Comparison of ENCODE assay signal across 9 cellular contexts in the genomic region with DNA sequence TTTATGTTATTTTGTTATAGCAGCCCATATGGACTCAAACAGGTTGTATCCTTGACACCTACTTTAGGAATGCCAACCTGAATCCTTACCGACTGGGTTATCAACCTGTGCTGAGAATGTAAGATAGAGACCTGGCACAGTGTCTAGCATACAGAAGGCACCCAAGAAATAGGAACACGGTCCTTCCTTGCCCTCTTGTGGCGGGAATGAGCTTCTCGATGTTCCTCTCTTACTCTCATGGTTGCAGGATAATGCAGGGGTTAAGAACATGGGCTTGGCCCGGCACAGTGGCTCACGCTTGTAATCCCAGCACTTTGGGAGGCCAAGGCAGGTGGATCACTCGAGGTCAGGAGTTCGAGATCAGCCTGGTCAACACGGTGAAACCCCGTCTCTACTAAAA. TPM values are rescaled to one million over a fixed set of nuclear protein-coding genes. Genes with fewer than 3 reads are reported as not detected.
A peak's percentile ranks its signal among the peaks of the same experiment; 100 is the strongest.
DNase-seq lines count a peak whose midpoint lies in the region; ATAC-seq, FAIRE-seq and TF ChIP-seq lines count a peak whose summit lies in the region.
"Had no signal": no experiment of that assay in that cellular context is flagged by ENCODE, and none has a peak within 500 bp of the region (broad histone marks: within the 10 kb centered on the region; RNA-seq: fewer than 3 reads in every experiment).

No MANE protein-coding gene starts in this region.

- CTCF ChIA-PET in AG04449 (lab: Yijun Ruan, JAX): interaction anchor here (0.6 to 4.3 kb wide), 12 partner anchors 11 to 427 kb away, joined by 3 to 36 read pairs (median 3); a partner anchor contains a TSS

- H3K36me3 ChIP-seq in keratinocyte (ENCODE audit: control insufficient read depth in 2 of 2, extremely low read depth in 1 of 2, insufficient read depth in 2 of 2, low read length in 2 of 2) (peaks cover 28 to 32% of the 10 kb centered on the region in 2 experiments), spleen (peaks cover 0 to 88% (median 67%) of the 10 kb centered on the region in 6 donors)

- 82 to 90% (median 85%) methylated on average over 10 of the region's 10 CpGs for WGBS in spleen, 5 donors

- H3K27me3 ChIP-seq in keratinocyte (ENCODE audit: control insufficient read depth, extremely low read depth, insufficient read depth, low read length) (no peaks in the 10 kb centered on the region), spleen (replicated peaks in 1 of 7) (no peaks in the 10 kb centered on the region)
- H3K27me3 ChIP-seq: tibial nerve had no signal

- DNase-seq in AG04449 (ENCODE audit: low read depth, low spot score) (no peak), HuH-7 (ENCODE audit: low spot score) (peak; percentile 51), keratinocyte (ENCODE audit: low read depth, low spot score) (no peak), spleen (no peak), NCI-H1436 (lab: John Stamatoyannopoulos, UW) (no peak)

- H4K20me1 ChIP-seq in keratinocyte (ENCODE audit: control insufficient read depth, extremely low read depth, insufficient read depth, low read length): no peaks in the 10 kb centered on the region

- no peak overlapping the region for H2AFZ ChIP-seq in keratinocyte (ENCODE audit: control insufficient read depth, low read length)

- no peak for FAIRE-seq in keratinocyte (lab: Jason Lieb, UNC)

- H3K9ac ChIP-seq in keratinocyte (ENCODE audit: control insufficient read depth, extremely low read depth, insufficient read depth, low read length): no peak overlapping the region

- H3K27ac ChIP-seq in keratinocyte (ENCODE audit: control insufficient read depth, insufficient read depth, low read length) (no peak overlapping the region), spleen (no peak overlapping the region)
- H3K27ac ChIP-seq: tibial nerve had no signal

- ATAC-seq in GM18861 (IDR thresholded peaks at IDR 0.05; ENCODE audit: unreplicated experiment) (no peak), GM19023 (IDR thresholded peaks at IDR 0.05; ENCODE audit: unreplicated experiment) (no peak)

- H3K4me2 ChIP-seq in keratinocyte (ENCODE audit: control insufficient read depth, extremely low read depth, insufficient read depth, low read depth, low read length): no peak overlapping the region

- H3K4me3 ChIP-seq in AG04449 (ENCODE audit: low read depth, low read length) (no peak overlapping the region), WI38 (ENCODE audit: low read depth, low read length) (no peak overlapping the region), keratinocyte (ENCODE audit: control insufficient read depth in 2 of 3, extremely low read depth in 1 of 3, insufficient read depth in 2 of 3, low read depth in 1 of 3, low read length in 3 of 3) (no peak overlapping the region), spleen (no peak overlapping the region)
- H3K4me3 ChIP-seq: tibial nerve had no signal

- no peak for TF ChIP-seq POLR2A in spleen (IDR thresholded peaks at IDR 0.05)

- TF ChIP-seq CTCF in AG04449 (IDR thresholded peaks at IDR 0.05; ENCODE audit: insufficient read depth, low read length, missing control alignments) (peak; percentile 57), WI38 (IDR thresholded peaks at IDR 0.05; ENCODE audit: low read depth, low read length) (peak; percentile 28; the same call in 1 of the 2 replicates), keratinocyte (optimal IDR thresholded peaks at IDR 0.05 in 1 of 3, IDR thresholded peaks at IDR 0.05 in 1 of 3, conservative IDR thresholded peaks at IDR 0.05 in 1 of 3; ENCODE audit: extremely low read depth in 1 of 3, insufficient read depth in 2 of 3, low read length in 3 of 3) (peak; percentile 49 to 78 (median 66)), spleen (IDR thresholded peaks at IDR 0.05 in 8 of 11, conservative IDR thresholded peaks at IDR 0.05 in 3 of 11) (no peak)

- no peaks in the 10 kb centered on the region for H3K4me1 ChIP-seq in keratinocyte (ENCODE audit: control insufficient read depth, extremely low read depth, insufficient read depth, low read length)
- H3K4me1 ChIP-seq in spleen: peaks cover 0 to 2% (median 0%) of the 10 kb centered on the region in 6 donors

- intact Hi-C loops in spleen (cut with DNase I; ENCODE audit: low total_unique reads): no loop called here

- POLR2A ChIA-PET in AG04449 (lab: Yijun Ruan, JAX): no interaction called here

- dilution Hi-C loops in keratinocyte (cut with MboI; ENCODE audit: extremely low pct_ligation_motif_present, low sequenced_read_pairs): no loop called here

- H3K9me3 ChIP-seq in keratinocyte (ENCODE audit: control insufficient read depth, low read depth, low read length) (no peaks in the 10 kb centered on the region), spleen (no peaks in the 10 kb centered on the region)
- H3K9me3 ChIP-seq: tibial nerve had no signal

- H3K9me1 ChIP-seq in keratinocyte (ENCODE audit: control insufficient read depth, extremely low read depth, insufficient read depth, low read length): no peaks in the 10 kb centered on the region

- H3K79me2 ChIP-seq in keratinocyte (ENCODE audit: control insufficient read depth, insufficient read depth, low read length): peaks cover 1% of the 10 kb centered on the region

RNA-seq across cellular contexts. Expression of a gene that starts 6.5 kb away (rescaled TPM):
- polyA plus RNA-seq in keratinocyte (12.3 to 16.9 TPM (median 12.8 TPM) in 3 replicates), spleen (10 to 100 TPM in 1 of 3 donors, 1 to 10 TPM in 2; 8.7 to 10.5 (median 9.5) TPM)
- 6.0 TPM for polyA plus RNA-seq in keratinocyte (2011; ENCODE audit: low read depth)
- polyA plus RNA-seq in keratinocyte (2011; cell fraction: cytosol; rRNA removed): 12.1 and 16.4 TPM in 2 replicates
- 15.4 and 15.7 TPM in 2 replicates for polyA plus RNA-seq in keratinocyte (2011; cell fraction: nucleus; rRNA removed)
- 5.7 and 16.5 TPM in 2 replicates for polyA plus RNA-seq in keratinocyte (2012; ENCODE audit: low replicate concordance)
- 4.8 to 8.4 TPM (median 5.2 TPM) in 3 replicates for polyA minus RNA-seq in keratinocyte
- polyA minus RNA-seq in keratinocyte (2011; cell fraction: cytosol; rRNA and poly(A)+ RNA removed): 5.4 TPM
- polyA minus RNA-seq in keratinocyte (2011; cell fraction: nucleus; rRNA and poly(A)+ RNA removed): 3.8 and 5.7 TPM in 2 replicates
- 10 to 100 TPM in 6 of 7 donors, 1 to 10 TPM in 1; 8.0 to 16.8 (median 13.5) TPM for total RNA-seq in spleen

RNA-seq across cellular contexts. Expression of a gene that starts 29.3 kb away (rescaled TPM):
- 3.6 to 6.2 TPM (median 4.5 TPM) in 3 replicates for polyA plus RNA-seq in keratinocyte
- polyA plus RNA-seq in keratinocyte (2011; ENCODE audit: low read depth): 7.1 TPM
- 2.0 and 2.4 TPM in 2 replicates for polyA plus RNA-seq in keratinocyte (2011; cell fraction: cytosol; rRNA removed)
- polyA plus RNA-seq in keratinocyte (2011; cell fraction: nucleus; rRNA removed): 2.5 and 2.6 TPM in 2 replicates
- polyA plus RNA-seq in keratinocyte (2012; ENCODE audit: low replicate concordance): 5.6 and 24.2 TPM in 2 replicates
- 2.7 to 5.1 TPM (median 2.7 TPM) in 3 replicates for polyA minus RNA-seq in keratinocyte
- 2.7 TPM for polyA minus RNA-seq in keratinocyte (2011; cell fraction: cytosol; rRNA and poly(A)+ RNA removed)
- 2.6 and 2.7 TPM in 2 replicates for polyA minus RNA-seq in keratinocyte (2011; cell fraction: nucleus; rRNA and poly(A)+ RNA removed)
- total RNA-seq in spleen: 1 to 10 TPM; 2.9 to 4.8 (median 3.7) TPM
- polyA plus RNA-seq in spleen: 1 to 10 TPM; 1.9 to 2.9 (median 2.4) TPM

RNA-seq across cellular contexts. Expression of a gene that starts 31.4 kb away (rescaled TPM):
- polyA plus RNA-seq in keratinocyte (not detected in 3 replicates), spleen (not detected)
- not detected for polyA plus RNA-seq in keratinocyte (2011; ENCODE audit: low read depth)
- polyA plus RNA-seq in keratinocyte (2011; cell fraction: cytosol; rRNA removed): not detected in 2 replicates
- not detected in 2 replicates for polyA plus RNA-seq in keratinocyte (2011; cell fraction: nucleus; rRNA removed)
- polyA plus RNA-seq in keratinocyte (2012; ENCODE audit: low replicate concordance): not detected in 2 replicates
- polyA minus RNA-seq in keratinocyte: not detected in 3 replicates
- not detected for polyA minus RNA-seq in keratinocyte (2011; cell fraction: cytosol; rRNA and poly(A)+ RNA removed)
- polyA minus RNA-seq in keratinocyte (2011; cell fraction: nucleus; rRNA and poly(A)+ RNA removed): not detected in 2 replicates
- not detected for total RNA-seq in spleen
- total RNA-seq: tibial nerve had no signal

Comparison
In these comparisons a context has a peak if more than half of its experiments do, and no peak if none do; other contexts are left out.
1. CTCF ChIP-seq: peak in AG04449 (single experiment), WI38 (single experiment) and keratinocyte (3 of 3); none in spleen (0 of 11).